Comparison of ENCODE assay signal across 17 cellular contexts in the genomic region with DNA sequence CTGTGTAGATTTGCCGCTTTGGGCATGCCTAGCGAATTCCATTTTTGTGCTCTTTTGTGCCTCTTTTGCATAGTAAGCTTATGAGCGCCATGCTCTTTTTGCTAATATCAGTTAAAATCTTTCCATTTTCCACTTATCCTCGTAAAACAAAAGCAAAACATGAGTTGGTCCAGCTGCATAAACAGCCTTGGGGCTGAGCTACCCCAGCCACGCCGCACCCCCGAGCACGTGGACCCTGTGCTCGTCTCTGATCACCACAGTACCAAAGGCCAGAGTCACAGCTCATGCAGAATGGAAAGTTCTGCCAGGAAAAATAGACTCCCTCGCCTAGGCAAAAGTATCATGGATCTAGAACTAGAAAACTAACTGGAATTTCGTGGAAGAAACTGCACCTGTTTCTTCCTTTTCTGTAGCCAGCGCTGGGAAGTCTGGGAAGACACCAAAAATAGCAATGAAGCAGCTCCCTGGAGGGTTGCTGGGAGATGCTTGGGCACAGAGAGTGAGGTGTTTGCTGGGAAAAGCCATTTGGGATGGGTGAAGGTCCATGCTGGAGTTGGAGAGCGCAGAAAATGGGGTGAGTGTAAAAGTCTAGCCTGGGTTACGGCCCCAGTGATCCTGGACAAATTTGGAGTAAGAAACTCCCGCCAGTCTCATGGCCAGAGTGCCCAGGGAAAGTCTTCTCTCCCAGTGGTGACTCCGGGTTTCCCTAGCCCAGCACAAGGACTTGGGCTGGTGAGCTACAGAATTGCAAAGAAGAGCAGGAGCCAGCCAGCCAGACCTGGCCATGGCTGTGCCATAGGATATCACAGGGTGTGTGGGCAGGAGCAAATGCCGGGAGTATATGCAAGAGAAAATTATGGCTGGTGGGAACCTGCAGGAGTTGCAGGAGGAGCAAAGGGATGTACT.
"Had no signal": no experiment of that assay in that cellular context is flagged by ENCODE, and none has a peak within 500 bp of the region (broad histone marks: within the 10 kb centered on the region; RNA-seq: fewer than 3 reads in every experiment).

No MANE protein-coding gene starts in this region.

- H3K4me1 Mint-ChIP-seq: activated B cell treated with CpG ODN at 0.5 μM for 24 hours had no signal

- H3K9me3 Mint-ChIP-seq: activated B cell treated with CpG ODN at 0.5 μM for 24 hours; activated CD4-positive, alpha-beta T cell treated with anti-CD3 and anti-CD28 coated beads, Interleukin-2, amount 10 ng/mL, durations not matched to agents 7 days and 5 days; activated naive CD4-positive, alpha-beta T cell treated with anti-CD3 and anti-CD28 coated beads for 36 hours; activated T-cell treated with anti-CD3 and anti-CD28 coated beads, Interleukin-2, amount 50 U/mL, for 24 hours; activated T-helper 2 cell treated with anti-CD3 and anti-CD28 coated beads, Interferon-gamma antibody, Interleukin-2, Interleukin-4, amounts not matched to agents 10 μg/mL and 5 μg/mL and 100 μg/mL, durations not matched to agents 14 hours and 24 hours and 36 hours; stimulated activated naive CD8-positive, alpha-beta T cell treated with anti-CD3 and anti-CD28 coated beads, Interleukin-15, Interleukin-2, amounts not matched to agents 100 ng/mL and 50 ng/mL, for 24 hours had no signal

- H3K9me3 ChIP-seq: body of pancreas, colonic mucosa, neutrophil, suprapubic skin had no signal

- H3K4me3 Mint-ChIP-seq: activated B cell treated with CpG ODN at 0.5 μM for 24 hours; activated CD4-positive, alpha-beta T cell treated with anti-CD3 and anti-CD28 coated beads, Interleukin-2, amount 10 ng/mL, durations not matched to agents 7 days and 5 days; activated CD8-positive, alpha-beta T cell treated with anti-CD3 and anti-CD28 coated beads, Interleukin-2, amount 10 ng/mL, durations not matched to agents 7 days and 5 days; activated naive CD4-positive, alpha-beta T cell treated with anti-CD3 and anti-CD28 coated beads for 36 hours; activated T-cell treated with anti-CD3 and anti-CD28 coated beads, Interleukin-2, amount 50 U/mL, for 24 hours; naive thymus-derived CD4-positive, alpha-beta T cell; stimulated activated naive CD8-positive, alpha-beta T cell treated with anti-CD3 and anti-CD28 coated beads, Interleukin-15, Interleukin-2, amounts not matched to agents 100 ng/mL and 50 ng/mL, for 24 hours had no signal

- H3K27me3 ChIP-seq: body of pancreas, colonic mucosa, suprapubic skin had no signal

- DNase-seq: activated B cell treated with CpG ODN at 0.5 μM for 24 hours; activated CD4-positive, alpha-beta T cell treated with anti-CD3 and anti-CD28 coated beads, Interleukin-2, amount 10 ng/mL, durations not matched to agents 7 days and 5 days; activated CD8-positive, alpha-beta T cell treated with anti-CD3 and anti-CD28 coated beads, Interleukin-2, amount 10 ng/mL, durations not matched to agents 7 days and 5 days; activated naive CD4-positive, alpha-beta T cell treated with anti-CD3 and anti-CD28 coated beads for 36 hours; activated T-cell treated with anti-CD3 and anti-CD28 coated beads, Interleukin-2, amount 50 U/mL, for 24 hours; body of pancreas; colonic mucosa; erythroblast; foreskin melanocyte; mammary epithelial cell; naive thymus-derived CD4-positive, alpha-beta T cell; stimulated activated CD4-positive, alpha-beta T cell treated with anti-CD3 and anti-CD28 coated beads, Interleukin-2, amount 100 ng/mL, for 24 hours; trophoblast cell had no signal

- H3K4me1 ChIP-seq: body of pancreas, colonic mucosa, suprapubic skin had no signal

- H3K27ac ChIP-seq: body of pancreas, colonic mucosa, neutrophil, suprapubic skin had no signal

- H3K27ac Mint-ChIP-seq: activated B cell treated with CpG ODN at 0.5 μM for 24 hours; activated CD4-positive, alpha-beta T cell treated with anti-CD3 and anti-CD28 coated beads, Interleukin-2, amount 10 ng/mL, durations not matched to agents 7 days and 5 days; activated CD8-positive, alpha-beta T cell treated with anti-CD3 and anti-CD28 coated beads, Interleukin-2, amount 10 ng/mL, durations not matched to agents 7 days and 5 days; activated naive CD4-positive, alpha-beta T cell treated with anti-CD3 and anti-CD28 coated beads for 36 hours; activated T-cell treated with anti-CD3 and anti-CD28 coated beads, Interleukin-2, amount 50 U/mL, for 24 hours; activated T-helper 2 cell treated with anti-CD3 and anti-CD28 coated beads, Interferon-gamma antibody, Interleukin-2, Interleukin-4, amounts not matched to agents 10 μg/mL and 5 μg/mL and 100 μg/mL, durations not matched to agents 14 hours and 24 hours and 36 hours; naive thymus-derived CD4-positive, alpha-beta T cell; stimulated activated naive CD8-positive, alpha-beta T cell treated with anti-CD3 and anti-CD28 coated beads, Interleukin-15, Interleukin-2, amounts not matched to agents 100 ng/mL and 50 ng/mL, for 24 hours had no signal

- H3K4me3 ChIP-seq: body of pancreas, colonic mucosa, suprapubic skin had no signal

- H3K36me3 ChIP-seq: colonic mucosa, neutrophil, suprapubic skin had no signal

- H3K36me3 Mint-ChIP-seq: naive thymus-derived CD4-positive, alpha-beta T cell had no signal
